ENCODE assay signal across 10 cellular contexts in the genomic region with DNA sequence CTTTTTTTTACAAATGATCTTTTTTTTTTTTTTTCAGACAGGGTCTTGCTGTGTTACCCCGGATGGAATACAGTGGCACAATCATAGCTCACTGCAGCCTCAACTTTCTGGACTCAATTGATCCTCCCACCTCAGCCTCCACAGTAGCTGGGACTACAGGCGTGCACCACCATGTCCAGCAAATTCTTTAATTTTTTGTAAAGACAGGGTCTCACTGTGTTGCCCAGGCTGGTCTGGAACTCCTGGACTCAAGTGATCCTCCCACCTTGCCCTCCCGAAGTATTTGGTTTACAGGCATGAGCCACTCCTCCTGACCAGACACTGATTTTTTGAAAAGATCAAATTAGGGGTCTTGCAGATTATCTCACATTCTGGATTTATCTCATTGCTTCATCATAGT. TPM values are rescaled to one million over a fixed set of nuclear protein-coding genes. Genes with fewer than 3 reads are reported as not detected.
DNase-seq lines count a peak whose midpoint lies in the region; ATAC-seq and TF ChIP-seq lines count a peak whose summit lies in the region.
"Had no signal": no experiment of that assay in that cellular context is flagged by ENCODE, and none has a peak within 500 bp of the region (broad histone marks: within the 10 kb centered on the region; RNA-seq: fewer than 3 reads in every experiment).

No MANE protein-coding gene starts in this region.

- TF ChIP-seq CTCF in natural killer cell (IDR thresholded peaks at IDR 0.05), result no peak

- intact Hi-C loops in activated CD4-positive, alpha-beta T cell treated with anti-CD3 and anti-CD28 coated beads for 36 hours (cut with DNase I, micrococcal nuclease), result no loop called here
- intact Hi-C loops in activated T-helper 2 cell treated with anti-CD3 and anti-CD28 coated beads, Interferon-gamma antibody, Interleukin-2, Interleukin-4, amounts not matched to agents 10 μg/mL and 5 μg/mL and 100 μg/mL, durations not matched to agents 14 hours and 24 hours and 36 hours (cut with micrococcal nuclease), result no loop called here
- intact Hi-C loops in natural killer cell (cut with micrococcal nuclease), result no loop called here

- CTCF ChIA-PET in activated CD4-positive, alpha-beta T cell treated with anti-CD3 and anti-CD28 coated beads for 36 hours (lab: Charles Lee), result no interaction called here

- POLR2A ChIA-PET in activated CD4-positive, alpha-beta T cell treated with anti-CD3 and anti-CD28 coated beads for 36 hours (lab: Charles Lee), result no interaction called here

- no peaks in the 10 kb centered on the region for H3K36me3 Mint-ChIP-seq in activated CD4-positive, alpha-beta T cell treated with anti-CD3 and anti-CD28 coated beads for 36 hours (ENCODE audit: low read depth)
- no peaks in the 10 kb centered on the region for H3K36me3 Mint-ChIP-seq in IgD-negative memory B cell
- no peaks in the 10 kb centered on the region for H3K36me3 Mint-ChIP-seq in activated T-helper 2 cell treated with anti-CD3 and anti-CD28 coated beads, Interferon-gamma antibody, Interleukin-2, Interleukin-4, amounts not matched to agents 10 μg/mL and 5 μg/mL and 100 μg/mL, durations not matched to agents 14 hours and 24 hours and 36 hours (ENCODE audit: low read depth)
- H3K36me3 Mint-ChIP-seq in natural killer cell, result no peaks in the 10 kb centered on the region

- no peaks in the 10 kb centered on the region for H3K9me3 Mint-ChIP-seq in activated CD4-positive, alpha-beta T cell treated with anti-CD3 and anti-CD28 coated beads for 36 hours (ENCODE audit: low read depth)
- H3K9me3 Mint-ChIP-seq in IgD-negative memory B cell, result no peaks in the 10 kb centered on the region
- H3K9me3 Mint-ChIP-seq in activated T-helper 2 cell treated with anti-CD3 and anti-CD28 coated beads, Interferon-gamma antibody, Interleukin-2, Interleukin-4, amounts not matched to agents 10 μg/mL and 5 μg/mL and 100 μg/mL, durations not matched to agents 14 hours and 24 hours and 36 hours, result no peaks in the 10 kb centered on the region
- no peaks in the 10 kb centered on the region for H3K9me3 Mint-ChIP-seq in natural killer cell

- H3K27ac Mint-ChIP-seq in activated CD4-positive, alpha-beta T cell treated with anti-CD3 and anti-CD28 coated beads for 36 hours, result peak overlapping the region; percentile 42
- H3K27ac Mint-ChIP-seq in IgD-negative memory B cell (peak overlapping the region; percentile 97 to 99 (median 99)), natural killer cell (no peak overlapping the region)
- H3K27ac Mint-ChIP-seq in activated T-helper 2 cell treated with anti-CD3 and anti-CD28 coated beads, Interferon-gamma antibody, Interleukin-2, Interleukin-4, amounts not matched to agents 10 μg/mL and 5 μg/mL and 100 μg/mL, durations not matched to agents 14 hours and 24 hours and 36 hours, result no peak overlapping the region

- H3K27me3 Mint-ChIP-seq in activated CD4-positive, alpha-beta T cell treated with anti-CD3 and anti-CD28 coated beads for 36 hours, result no peaks in the 10 kb centered on the region
- H3K27me3 Mint-ChIP-seq in IgD-negative memory B cell (no peaks in the 10 kb centered on the region), natural killer cell (ENCODE audit: low read depth in 2 of 2) (no peaks in the 10 kb centered on the region)
- no peaks in the 10 kb centered on the region for H3K27me3 Mint-ChIP-seq in activated T-helper 2 cell treated with anti-CD3 and anti-CD28 coated beads, Interferon-gamma antibody, Interleukin-2, Interleukin-4, amounts not matched to agents 10 μg/mL and 5 μg/mL and 100 μg/mL, durations not matched to agents 14 hours and 24 hours and 36 hours (ENCODE audit: low read depth)

- peaks cover 5% of the 10 kb centered on the region for H3K4me1 Mint-ChIP-seq in activated CD4-positive, alpha-beta T cell treated with anti-CD3 and anti-CD28 coated beads for 36 hours
- H3K4me1 Mint-ChIP-seq in IgD-negative memory B cell (peaks cover 7 to 17% (median 9%) of the 10 kb centered on the region in 3 donors), natural killer cell (peaks cover 8 to 16% of the 10 kb centered on the region in 2 donors)
- peaks cover 8% of the 10 kb centered on the region for H3K4me1 Mint-ChIP-seq in activated T-helper 2 cell treated with anti-CD3 and anti-CD28 coated beads, Interferon-gamma antibody, Interleukin-2, Interleukin-4, amounts not matched to agents 10 μg/mL and 5 μg/mL and 100 μg/mL, durations not matched to agents 14 hours and 24 hours and 36 hours (ENCODE audit: low read depth)

- ATAC-seq in activated CD4-positive, alpha-beta T cell treated with anti-CD3 and anti-CD28 coated beads for 36 hours, result no peak
- ATAC-seq in natural killer cell, result no peak
- ATAC-seq: foreskin keratinocyte had no signal

- no peak for DNase-seq in activated CD4-positive, alpha-beta T cell treated with anti-CD3 and anti-CD28 coated beads for 36 hours
- DNase-seq in activated CD4-positive, alpha-beta T cell treated with anti-CD3 and anti-CD28 coated beads, Interleukin-2, amount 50 U/mL, for 1 hour, result no peak
- DNase-seq in activated T-helper 2 cell treated with anti-CD3 and anti-CD28 coated beads, Interferon-gamma antibody, Interleukin-2, Interleukin-4, amounts not matched to agents 10 μg/mL and 5 μg/mL and 100 μg/mL, durations not matched to agents 14 hours and 24 hours and 36 hours (ENCODE audit: low spot score), result no peak
- DNase-seq in natural killer cell (no peak), NOMO-1 treated with dmso at 0.1 percent for 144 hours (lab: John Stamatoyannopoulos, UW; ENCODE audit: unreplicated experiment) (no peak), GM03348 (ENCODE audit: low spot score) (no peak)
- DNase-seq in stimulated activated CD4-positive, alpha-beta T cell treated with anti-CD3 and anti-CD28 coated beads, Interleukin-4, amount 100 ng/mL, for 4 hours, result no peak
- DNase-seq: foreskin keratinocyte, NCI-H2081 treated with DMSO at 0.1 percent for 48 hours had no signal

- peak overlapping the region; percentile 92 for H3K4me3 Mint-ChIP-seq in activated CD4-positive, alpha-beta T cell treated with anti-CD3 and anti-CD28 coated beads for 36 hours
- peak overlapping the region; percentile 95 to 98 (median 97) for H3K4me3 Mint-ChIP-seq in IgD-negative memory B cell
- H3K4me3 Mint-ChIP-seq in activated T-helper 2 cell treated with anti-CD3 and anti-CD28 coated beads, Interferon-gamma antibody, Interleukin-2, Interleukin-4, amounts not matched to agents 10 μg/mL and 5 μg/mL and 100 μg/mL, durations not matched to agents 14 hours and 24 hours and 36 hours (ENCODE audit: low read depth), result peak overlapping the region; percentile 47
- H3K4me3 Mint-ChIP-seq in natural killer cell, result peak overlapping the region; percentile 95

RNA-seq across cellular contexts. Expression of a gene that starts 11.0 kb away (rescaled TPM):
- 100 to 1,000 TPM in 1 of 2 experiments, 10 to 100 TPM in 1; 99.8 to 113 TPM for total RNA-seq in activated CD4-positive, alpha-beta T cell treated with anti-CD3 and anti-CD28 coated beads for 36 hours
- 4.6 TPM for polyA plus RNA-seq in IgD-negative memory B cell
- total RNA-seq in activated T-helper 2 cell treated with anti-CD3 and anti-CD28 coated beads, Interferon-gamma antibody, Interleukin-2, Interleukin-4, amounts not matched to agents 10 μg/mL and 5 μg/mL and 100 μg/mL, durations not matched to agents 14 hours and 24 hours and 36 hours, result 85.4 and 88.6 TPM in 2 replicates
- total RNA-seq in natural killer cell, result 1 to 10 TPM; 1.6 to 2.4 (median 1.7) TPM

Comparison
In these comparisons a context has a peak if more than half of its experiments do, and no peak if none do; other contexts are left out.
1. H3K27ac Mint-ChIP-seq: peak in activated CD4-positive, alpha-beta T cell treated with anti-CD3 and anti-CD28 coated beads for 36 hours (single experiment) and IgD-negative memory B cell (3 of 3); none in activated T-helper 2 cell treated with anti-CD3 and anti-CD28 coated beads, Interferon-gamma antibody, Interleukin-2, Interleukin-4, amounts not matched to agents 10 μg/mL and 5 μg/mL and 100 μg/mL, durations not matched to agents 14 hours and 24 hours and 36 hours (single experiment) and natural killer cell (0 of 2).
2. H3K4me3 Mint-ChIP-seq: peak in every context shown above with its lines; median percentile 97 in IgD-negative memory B cell; 95 in natural killer cell; 92 in activated CD4-positive, alpha-beta T cell treated with anti-CD3 and anti-CD28 coated beads for 36 hours; 47 in activated T-helper 2 cell treated with anti-CD3 and anti-CD28 coated beads, Interferon-gamma antibody, Interleukin-2, Interleukin-4, amounts not matched to agents 10 μg/mL and 5 μg/mL and 100 μg/mL, durations not matched to agents 14 hours and 24 hours and 36 hours.
3. RNA of a gene that starts 11.0 kb away (total RNA-seq): 99.8 to 113 TPM in activated CD4-positive, alpha-beta T cell treated with anti-CD3 and anti-CD28 coated beads for 36 hours and 85.4 to 88.6 TPM in activated T-helper 2 cell treated with anti-CD3 and anti-CD28 coated beads, Interferon-gamma antibody, Interleukin-2, Interleukin-4, amounts not matched to agents 10 μg/mL and 5 μg/mL and 100 μg/mL, durations not matched to agents 14 hours and 24 hours and 36 hours; 1.6 to 2.4 TPM in natural killer cell; every median in the first group is over 10 times any median in the second.